In genomic region chr7:100965723-100966541, GRCh38 we compare ENCODE assay signal across 9 cellular contexts. TPM values are rescaled to one million over a fixed set of nuclear protein-coding genes. Genes with fewer than 3 reads are reported as not detected.
A peak's percentile ranks its signal among the peaks of the same experiment; 100 is the strongest.
DNase-seq lines count a peak whose midpoint lies in the region; ATAC-seq lines count a peak whose summit lies in the region.
"Had no signal": no experiment of that assay in that cellular context is flagged by ENCODE, and none has a peak within 500 bp of the region (broad histone marks: within the 10 kb centered on the region; RNA-seq: fewer than 3 reads in every experiment).

No MANE protein-coding gene starts in this region.

- H3K27me3 Mint-ChIP-seq in activated naive CD4-positive, alpha-beta T cell treated with anti-CD3 and anti-CD28 coated beads for 36 hours (ENCODE audit: low read depth): peaks cover 49% of the 10 kb centered on the region

- H3K4me3 ChIP-seq in NT2/D1 (ENCODE audit: insufficient read length, low read depth) (peak overlapping the region; percentile 46), right cardiac atrium (ENCODE audit: low read length) (peak overlapping the region; percentile 5), skeletal muscle cell (ENCODE audit: low read depth, low read length) (peak overlapping the region; percentile 2)

- H3K4me1 ChIP-seq in NT2/D1 (ENCODE audit: insufficient read depth, insufficient read length) (peaks cover 26% of the 10 kb centered on the region), right cardiac atrium (ENCODE audit: control insufficient read depth, insufficient read depth, low read length) (no peaks in the 10 kb centered on the region)

- no peak overlapping the region for H3K27ac ChIP-seq in right cardiac atrium (ENCODE audit: low read length)

- H3K9me3 ChIP-seq in NT2/D1 (ENCODE audit: insufficient read depth, low read length): no peaks in the 10 kb centered on the region
- no peaks in the 10 kb centered on the region for H3K9me3 ChIP-seq in right cardiac atrium (ENCODE audit: control insufficient read depth, low read length)

- CTCF ChIA-PET in activated naive CD4-positive, alpha-beta T cell treated with anti-CD3 and anti-CD28 coated beads for 36 hours (lab: Charles Lee): interaction anchor here (0.7 to 1.7 kb wide), 2 partner anchors 72 to 753 kb away, joined by 3 to 6 read pairs; no protein-coding TSS in a partner anchor

- peaks cover 18% of the 10 kb centered on the region for H3K4me1 Mint-ChIP-seq in activated naive CD4-positive, alpha-beta T cell treated with anti-CD3 and anti-CD28 coated beads for 36 hours (ENCODE audit: low read depth)

- H3K27me3 ChIP-seq in NT2/D1 (ENCODE audit: insufficient read depth, insufficient read length): peaks cover 27% of the 10 kb centered on the region
- H3K27me3 ChIP-seq in right cardiac atrium (ENCODE audit: control insufficient read depth, insufficient read depth): no peaks in the 10 kb centered on the region

- H3K27ac Mint-ChIP-seq in activated naive CD4-positive, alpha-beta T cell treated with anti-CD3 and anti-CD28 coated beads for 36 hours: no peak overlapping the region

- no peaks in the 10 kb centered on the region for H3K36me3 ChIP-seq in NT2/D1 (ENCODE audit: insufficient read depth, insufficient read length, low read length)

- WGBS in right cardiac atrium: 2% methylated on average over 58 of the region's 58 CpGs

- peak; percentile 97 for DNase-seq in NT2/D1 (ENCODE audit: low read depth, low spot score)
- peak; percentile 85 for DNase-seq in activated naive CD4-positive, alpha-beta T cell treated with anti-CD3 and anti-CD28 coated beads for 36 hours
- DNase-seq in right cardiac atrium: peak; percentile 63 to 84 (median 83)
- no peak for DNase-seq in skeletal muscle cell (ENCODE audit: low read depth)
- DNase-seq in hypothalamus (lab: John Stamatoyannopoulos, UW): no peak
- DNase-seq in SIG-M5 treated with dmso at 0.1 percent for 504 hours (lab: John Stamatoyannopoulos, UW; ENCODE audit: unreplicated experiment): no peak

- no peaks in the 10 kb centered on the region for H3K9me3 Mint-ChIP-seq in activated naive CD4-positive, alpha-beta T cell treated with anti-CD3 and anti-CD28 coated beads for 36 hours

- ATAC-seq in GM19328 (IDR thresholded peaks at IDR 0.05; ENCODE audit: unreplicated experiment) (peak; percentile 51), right cardiac atrium (peak; percentile 50 to 64), HG02678 (IDR thresholded peaks at IDR 0.05; ENCODE audit: unreplicated experiment) (no peak)

- peak overlapping the region; percentile 60 for H3K4me3 Mint-ChIP-seq in activated naive CD4-positive, alpha-beta T cell treated with anti-CD3 and anti-CD28 coated beads for 36 hours

- peak overlapping the region; percentile 67 for H3K9ac ChIP-seq in NT2/D1 (ENCODE audit: insufficient read length, low read depth)

- H3K36me3 Mint-ChIP-seq in activated naive CD4-positive, alpha-beta T cell treated with anti-CD3 and anti-CD28 coated beads for 36 hours (ENCODE audit: low read depth): no peaks in the 10 kb centered on the region

- intact Hi-C loops in activated naive CD4-positive, alpha-beta T cell treated with anti-CD3 and anti-CD28 coated beads for 36 hours (cut with micrococcal nuclease): loop anchor here (1.0 to 5.0 kb wide), 5 partner anchors 51 to 164 kb away; partner anchors contain the start of gene ACHE
- intact Hi-C loops in right cardiac atrium (cut with DNase I): loop anchor here in 1 of 4 donors (5.0 kb wide), 1 partner anchor 91 kb away; no protein-coding TSS in a partner anchor

RNA-seq across cellular contexts. Expression of gene MUC12, which starts 3.4 kb away (rescaled TPM):
- total RNA-seq in activated naive CD4-positive, alpha-beta T cell treated with anti-CD3 and anti-CD28 coated beads for 36 hours: not detected
- not detected for total RNA-seq in right cardiac atrium
- polyA plus RNA-seq in right cardiac atrium: 0.63 TPM

RNA-seq across cellular contexts. Expression of gene MUC3A, which starts 16.6 kb away (rescaled TPM):
- not detected for total RNA-seq in activated naive CD4-positive, alpha-beta T cell treated with anti-CD3 and anti-CD28 coated beads for 36 hours
- under 1 TPM; 0.06 to 0.18 (median 0.10) TPM for total RNA-seq in right cardiac atrium
- polyA plus RNA-seq in right cardiac atrium: 0.63 TPM
- total RNA-seq: mononuclear cell had no signal

RNA-seq across cellular contexts. Expression of gene MUC17, which starts 53.9 kb away (rescaled TPM):
- not detected for total RNA-seq in activated naive CD4-positive, alpha-beta T cell treated with anti-CD3 and anti-CD28 coated beads for 36 hours
- not detected for total RNA-seq in right cardiac atrium
- not detected for polyA plus RNA-seq in right cardiac atrium

Comparison
In these comparisons a context has a peak if more than half of its experiments do, and no peak if none do; other contexts are left out.
1. DNase-seq: peak in NT2/D1 (single experiment), activated naive CD4-positive, alpha-beta T cell treated with anti-CD3 and anti-CD28 coated beads for 36 hours (single experiment) and right cardiac atrium (3 of 3); none in skeletal muscle cell (single experiment), hypothalamus (0 of 51) and SIG-M5 treated with dmso at 0.1 percent for 504 hours (single experiment).
2. Peak in every context shown above with its lines, with median percentiles within 50 percentile points of each other: H3K4me3 ChIP-seq.